10 cellular contexts compared by ENCODE assay signal in genomic region chr13:89891416-89891815, GRCh38.
"Had no signal": no experiment of that assay in that cellular context is flagged by ENCODE, and none has a peak within 500 bp of the region (broad histone marks: within the 10 kb centered on the region; RNA-seq: fewer than 3 reads in every experiment).

No MANE protein-coding gene starts in this region.

- H3K4me1 ChIP-seq: HAP-1 had no signal

- H3K27ac Mint-ChIP-seq: HFFc6, IgD-negative memory B cell had no signal

- H3K36me3 Mint-ChIP-seq: IgD-negative memory B cell had no signal

- H3K36me3 ChIP-seq: HAP-1 had no signal

- ATAC-seq: HCT116, HepG2 had no signal

- H3K9ac ChIP-seq: GM23248 had no signal

- H3K4me3 Mint-ChIP-seq: HFFc6, IgD-negative memory B cell had no signal

- H3K27me3 Mint-ChIP-seq: IgD-negative memory B cell had no signal

- H3K4me1 Mint-ChIP-seq: IgD-negative memory B cell had no signal

- DNase-seq: GM23248, GOT3, H7, HFFc6, KG1 had no signal

- H2AFZ ChIP-seq: GM23248 had no signal

- H3K27ac ChIP-seq: GM23248, HL-60 had no signal

- H3K9me3 ChIP-seq: HAP-1 had no signal

- H3K4me3 ChIP-seq: GM23248, HAP-1 had no signal

- FAIRE-seq: HepG2 had no signal
